ENCODE assay signal across 8 cellular contexts in genomic region chrX:71859637-71860036, GRCh38. TPM values are rescaled to one million over a fixed set of nuclear protein-coding genes. Genes with fewer than 3 reads are reported as not detected.
DNase-seq lines count a peak whose midpoint lies in the region; ATAC-seq, FAIRE-seq and TF ChIP-seq lines count a peak whose summit lies in the region.

No MANE protein-coding gene starts in this region.

- H2AFZ ChIP-seq in astrocyte (ENCODE audit: low read depth, low read length), result no peak overlapping the region

- no peak for TF ChIP-seq POLR2A in upper lobe of left lung (IDR thresholded peaks at IDR 0.05)

- H3K27me3 ChIP-seq in GM06990 (replicated peaks; ENCODE audit: control insufficient read depth, insufficient read depth, low read length) (no peaks in the 10 kb centered on the region), astrocyte (ENCODE audit: insufficient read depth, low read length) (no peaks in the 10 kb centered on the region), upper lobe of left lung (no peaks in the 10 kb centered on the region)

- no peak overlapping the region for H3K9ac ChIP-seq in astrocyte (ENCODE audit: low read length)

- H3K4me1 Mint-ChIP-seq in astrocyte (ENCODE audit: low read depth, unreplicated experiment), result no peaks in the 10 kb centered on the region

- no peak for TF ChIP-seq EP300 in upper lobe of left lung (IDR thresholded peaks at IDR 0.05)

- H3K4me1 ChIP-seq in astrocyte (ENCODE audit: insufficient read depth, low read length) (peaks cover 4% of the 10 kb centered on the region), upper lobe of left lung (no peaks in the 10 kb centered on the region)

- ATAC-seq in upper lobe of left lung (ENCODE audit: low FRiP score in 2 of 2) (peak in 1 of 2 donors; percentile 43), HG02678 (IDR thresholded peaks at IDR 0.05; ENCODE audit: unreplicated experiment) (no peak), GM18861 (IDR thresholded peaks at IDR 0.05; ENCODE audit: unreplicated experiment) (no peak)

- 4 to 14% methylated on average over 3 of the region's 3 CpGs for WGBS in upper lobe of left lung, 2 donors

- no peaks in the 10 kb centered on the region for H3K79me2 ChIP-seq in astrocyte (ENCODE audit: insufficient read depth, low read length)

- DNase-seq in AG10803 (ENCODE audit: low read depth) (peak; percentile 36), GM06990 (ENCODE audit: extremely low read depth, insufficient read length) (no peak), NCI-H526 (lab: John Stamatoyannopoulos, UW) (peak; percentile 1 to 36), astrocyte (ENCODE audit: low read depth) (peak; percentile 17), kidney tubule cell (ENCODE audit: low spot score) (peak; percentile 59), upper lobe of left lung (no peak)

- peak; percentile 45 for FAIRE-seq in astrocyte (lab: Jason Lieb, UNC)

- H3K4me3 ChIP-seq in AG10803 (ENCODE audit: low read length) (no peak overlapping the region), GM06990 (replicated peaks; ENCODE audit: low read depth, low read length) (no peak overlapping the region), astrocyte (ENCODE audit: insufficient read depth, low read depth, low read length) (no peak overlapping the region), upper lobe of left lung (no peak overlapping the region)

- H3K4me2 ChIP-seq in astrocyte (ENCODE audit: low read length), result no peak overlapping the region

- no peak overlapping the region for H3K4me3 Mint-ChIP-seq in astrocyte (ENCODE audit: unreplicated experiment)

- H3K36me3 ChIP-seq in GM06990 (ENCODE audit: control insufficient read depth, insufficient read depth, low read length) (no peaks in the 10 kb centered on the region), astrocyte (ENCODE audit: insufficient read depth, low read length) (no peaks in the 10 kb centered on the region), upper lobe of left lung (no peaks in the 10 kb centered on the region)

- H3K27ac ChIP-seq in astrocyte (ENCODE audit: low read depth, low read length) (no peak overlapping the region), upper lobe of left lung (no peak overlapping the region)

- H3K27me3 Mint-ChIP-seq in astrocyte (ENCODE audit: low read depth, unreplicated experiment), result peaks cover 18% of the 10 kb centered on the region

- H3K36me3 Mint-ChIP-seq in astrocyte (ENCODE audit: low read depth, unreplicated experiment), result no peaks in the 10 kb centered on the region

- H3K9me3 ChIP-seq in astrocyte (ENCODE audit: insufficient read depth, low read depth, low read length) (no peaks in the 10 kb centered on the region), upper lobe of left lung (no peaks in the 10 kb centered on the region)

- peaks cover 1% of the 10 kb centered on the region for H3K9me3 Mint-ChIP-seq in astrocyte (ENCODE audit: unreplicated experiment)

- no peaks in the 10 kb centered on the region for H4K20me1 ChIP-seq in astrocyte (ENCODE audit: insufficient read depth, low read length)

- TF ChIP-seq CTCF in AG10803 (conservative IDR thresholded peaks at IDR 0.05; ENCODE audit: low read length), result peak; percentile 59
- peak; percentile 55 for TF ChIP-seq CTCF in GM06990 (IDR thresholded peaks at IDR 0.05; ENCODE audit: insufficient read depth, low read length, poor library complexity, severe bottlenecking)
- TF ChIP-seq CTCF in astrocyte (IDR thresholded peaks at IDR 0.05; ENCODE audit: insufficient read depth, low read depth, low read length), result peak; percentile 38
- peak; percentile 14 to 47 (median 34) for TF ChIP-seq CTCF in upper lobe of left lung (IDR thresholded peaks at IDR 0.05)

- H3K27ac Mint-ChIP-seq in astrocyte (ENCODE audit: unreplicated experiment), result no peak overlapping the region

RNA-seq across cellular contexts. Expression of gene NHSL2, which starts 51.0 kb away (rescaled TPM):
- total RNA-seq in astrocyte, result 13.0 and 14.8 TPM in 2 replicates
- total RNA-seq in upper lobe of left lung, result 10 to 100 TPM in 3 of 6 donors, 1 to 10 TPM in 3; 5.8 to 18.3 (median 9.9) TPM

Comparison
In these comparisons a context has a peak if more than half of its experiments do, and no peak if none do; other contexts are left out.
1. DNase-seq: peak in AG10803 (single experiment), NCI-H526 (2 of 2), astrocyte (single experiment) and kidney tubule cell (single experiment); none in GM06990 (single experiment) and upper lobe of left lung (0 of 2).
2. Peak in every context shown above with its lines, with median percentiles within 50 percentile points of each other: CTCF ChIP-seq.